Comparison of ENCODE assay signal across 8 cellular contexts in genomic region chr1:154404984-154405761, GRCh38. TPM values are rescaled to one million over a fixed set of nuclear protein-coding genes. Genes with fewer than 3 reads are reported as not detected.
DNase-seq lines count a peak whose midpoint lies in the region; ATAC-seq and TF ChIP-seq lines count a peak whose summit lies in the region.

TSS of gene IL6R (plus strand) at chr1:154405343. CDS start at chr1:154405630, 287 bp downstream.

- H3K9me3 ChIP-seq in ascending aorta (no peaks in the 10 kb centered on the region), right cardiac atrium (ENCODE audit: control insufficient read depth, low read length) (no peaks in the 10 kb centered on the region), uterus (no peaks in the 10 kb centered on the region)

- 1% methylated on average over 67 of the region's 67 CpGs for WGBS in right cardiac atrium

- H3K4me1 ChIP-seq in ascending aorta: peaks cover 0 to 13% of the 10 kb centered on the region in 2 donors
- peaks cover 14% of the 10 kb centered on the region for H3K4me1 ChIP-seq in right cardiac atrium (ENCODE audit: control insufficient read depth, insufficient read depth, low read length)
- peaks cover 15 to 16% of the 10 kb centered on the region in 2 donors for H3K4me1 ChIP-seq in uterus

- TF ChIP-seq POLR2A in uterus (IDR thresholded peaks at IDR 0.05): peak; percentile 80 to 93

- H3K27ac ChIP-seq in ascending aorta (peak within 1 kb of the TSS; percentile 93 to 94), right cardiac atrium (ENCODE audit: low read length) (peak within 1 kb of the TSS; percentile 95), uterus (peak within 1 kb of the TSS; percentile 96 to 98)

- H3K27me3 ChIP-seq in ascending aorta (no peaks in the 10 kb centered on the region), right cardiac atrium (ENCODE audit: control insufficient read depth, insufficient read depth) (no peaks in the 10 kb centered on the region), uterus (no peaks in the 10 kb centered on the region)

- DNase-seq in AG10803 (ENCODE audit: low read depth) (peak; percentile 95), HuH-7 (ENCODE audit: low spot score) (peak; percentile 75), T-helper 1 cell (peak; percentile 60 to 78 (median 66)), ascending aorta (ENCODE audit: low spot score in 2 of 2) (peak; percentile 75 to 97), right cardiac atrium (peak; percentile 96 to 97 (median 97)), posterior cingulate gyrus (peak; percentile 55 to 96 (median 79)), uterus (peak; percentile 94 to 96)

- H3K36me3 ChIP-seq in ascending aorta (no peaks in the 10 kb centered on the region), uterus (no peaks in the 10 kb centered on the region)

- peak; percentile 31 for TF ChIP-seq CTCF in AG10803 (conservative IDR thresholded peaks at IDR 0.05; ENCODE audit: low read length)
- TF ChIP-seq CTCF in ascending aorta (IDR thresholded peaks at IDR 0.05): peak; percentile 30 to 61 (median 50)
- peak; percentile 72 to 78 (median 76) for TF ChIP-seq CTCF in uterus (IDR thresholded peaks at IDR 0.05)

- intact Hi-C loops in ascending aorta (cut with DNase I) (loop anchor here (1.0 to 2.0 kb wide), 3 partner anchors 29 to 154 kb away; partner anchors contain the start of genes ATP8B2 and UBE2Q1), right cardiac atrium (cut with DNase I) (loop anchor here in 1 of 4 donors (10.0 kb wide), 1 partner anchor 50 kb away; no protein-coding TSS in a partner anchor), posterior cingulate gyrus (cut with DNase I) (loop anchor here (10.0 kb wide), 2 partner anchors 60 to 80 kb away; partner anchors contain the start of genes AQP10 and ATP8B2), uterus (cut with DNase I; ENCODE audit: low total_unique reads) (no loop called here)

- H3K4me3 ChIP-seq in AG10803 (ENCODE audit: low read length) (peak within 1 kb of the TSS; percentile 91), ascending aorta (peak within 1 kb of the TSS; percentile 69 to 73), right cardiac atrium (ENCODE audit: low read length) (peak within 1 kb of the TSS; percentile 61), uterus (peak within 1 kb of the TSS; percentile 51 to 90)

- ATAC-seq in GM19023 (IDR thresholded peaks at IDR 0.05; ENCODE audit: unreplicated experiment) (peak; percentile 40), right cardiac atrium (peak; percentile 93 to 94)

RNA-seq across cellular contexts. Expression of gene IL6R, which starts in this region (rescaled TPM):
- 6.7 TPM for total RNA-seq in ascending aorta
- total RNA-seq in right cardiac atrium: 10 to 100 TPM in 3 of 4 donors, 1 to 10 TPM in 1; 8.9 to 13.2 (median 12.1) TPM
- polyA plus RNA-seq in right cardiac atrium: 5.7 TPM
- 10 to 100 TPM in 3 of 4 donors, 1 to 10 TPM in 1; 9.7 to 28.2 (median 17.1) TPM for total RNA-seq in uterus

Comparison
In these comparisons a context has a peak if more than half of its experiments do, and no peak if none do; other contexts are left out.
1. Peak in every context shown above with its lines: DNase-seq, ATAC-seq, H3K4me3 ChIP-seq and H3K27ac ChIP-seq.